Comparison of ENCODE assay signal across 8 cellular contexts in the genomic region with DNA sequence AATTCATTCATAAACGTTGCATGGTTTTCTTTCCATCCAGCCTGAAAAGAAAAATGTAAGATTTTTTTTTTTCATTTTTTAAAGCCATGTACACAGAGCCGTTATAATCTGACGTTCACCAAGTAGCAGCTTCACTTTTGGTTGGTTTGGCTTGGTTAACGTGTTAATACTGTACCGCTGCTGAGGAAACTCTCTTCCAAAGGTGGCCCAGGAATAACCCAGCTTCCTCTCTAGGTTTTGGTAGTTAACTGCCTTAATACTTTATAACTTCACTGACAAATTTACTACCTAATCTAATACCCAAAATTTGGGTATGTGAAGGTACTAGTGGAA. TPM values are rescaled to one million over a fixed set of nuclear protein-coding genes. Genes with fewer than 3 reads are reported as not detected.
DNase-seq lines count a peak whose midpoint lies in the region; ATAC-seq, FAIRE-seq and TF ChIP-seq lines count a peak whose summit lies in the region.

No MANE protein-coding gene starts in this region.

- peak overlapping the region; percentile 81 for H3K9ac ChIP-seq in endothelial cell of umbilical vein (replicated peaks; ENCODE audit: extremely low read depth, insufficient read depth, low read length)
- H3K9ac ChIP-seq in neuronal stem cell (ENCODE audit: low read depth, low read length, poor library complexity), result no peak overlapping the region

- no peak overlapping the region for H2BK120ac ChIP-seq in neuronal stem cell (ENCODE audit: low read depth, low read length)

- H3K4me1 Mint-ChIP-seq in CD4-positive, alpha-beta memory T cell, result peaks cover 34 to 70% (median 41%) of the 10 kb centered on the region in 4 donors

- peak overlapping the region; percentile 96 to 98 (median 97) for H3K27ac Mint-ChIP-seq in CD4-positive, alpha-beta memory T cell

- H2AFZ ChIP-seq in PC-9 (peak overlapping the region; percentile 77), endothelial cell of umbilical vein (ENCODE audit: low read depth, low read length) (peak overlapping the region; percentile 79), neuronal stem cell (ENCODE audit: low read length) (peak overlapping the region; percentile 94)

- no peak for ATAC-seq in HG03521 (IDR thresholded peaks at IDR 0.05; ENCODE audit: unreplicated experiment)

- no peaks in the 10 kb centered on the region for H3K79me1 ChIP-seq in neuronal stem cell (ENCODE audit: low read depth, low read length)

- peaks cover 42% of the 10 kb centered on the region for H3K4me1 ChIP-seq in CD4-positive, alpha-beta memory T cell (ENCODE audit: insufficient read depth, low read length)
- peaks cover 18% of the 10 kb centered on the region; the same call in 1 of the 2 replicates for H3K4me1 ChIP-seq in PC-9 (replicated peaks; ENCODE audit: insufficient read depth)
- peaks cover 20% of the 10 kb centered on the region for H3K4me1 ChIP-seq in endothelial cell of umbilical vein (ENCODE audit: control insufficient read depth, extremely low read depth, insufficient read depth, low read length)
- H3K4me1 ChIP-seq in neuronal stem cell (ENCODE audit: control insufficient read depth in 2 of 2, insufficient read depth in 1 of 2, low read depth in 1 of 2, low read length in 2 of 2), result peaks cover 1 to 8% of the 10 kb centered on the region in 2 donors

- dilution Hi-C loops in endothelial cell of umbilical vein (cut with MboI; ENCODE audit: extremely low pct_ligation_motif_present, low sequenced_read_pairs), result no loop called here

- H3K27ac ChIP-seq in CD4-positive, alpha-beta memory T cell (ENCODE audit: low read depth, low read length), result peak overlapping the region; percentile 97
- H3K27ac ChIP-seq in PC-9, result peak overlapping the region; percentile 47
- peak overlapping the region; percentile 85 for H3K27ac ChIP-seq in endothelial cell of umbilical vein (ENCODE audit: insufficient read depth, low read depth, low read length)
- H3K27ac ChIP-seq in neuronal stem cell (replicated peaks; ENCODE audit: low read length), result peak overlapping the region; percentile 95

- H3K79me2 ChIP-seq in PC-9 (ENCODE audit: low read depth) (peaks cover 15% of the 10 kb centered on the region), endothelial cell of umbilical vein (ENCODE audit: control insufficient read depth, insufficient read depth, low read length) (peaks cover 23% of the 10 kb centered on the region)

- POLR2A ChIA-PET in CD4-positive, alpha-beta memory T cell (lab: Charles Lee; ENCODE audit: partially characterized antibody), result interaction anchor here (1.0 to 7.1 kb wide), 11 partner anchors 9 to 372 kb away, joined by 3 to 220 read pairs (median 64); a partner anchor contains a TSS
- POLR2A ChIA-PET in PC-9 (lab: Charles Lee; ENCODE audit: unreplicated experiment) (no interaction called here), endothelial cell of umbilical vein (lab: Charles Lee) (interaction anchor here (0.7 kb wide), 1 partner anchor 610 kb away, joined by 3 read pairs; no protein-coding TSS in a partner anchor)

- H3K4me3 Mint-ChIP-seq in CD4-positive, alpha-beta memory T cell, result peak overlapping the region; percentile 92 to 99 (median 94)

- H3K36me3 Mint-ChIP-seq in CD4-positive, alpha-beta memory T cell, result peaks cover 23 to 54% of the 10 kb centered on the region in 2 donors

- no peak overlapping the region for H3K4ac ChIP-seq in neuronal stem cell (ENCODE audit: low read length)

- no CpG with 5 or more reads among the region's 5 CpGs for WGBS in neuronal stem cell (ENCODE audit: extremely low coverage in 2 of 2, insufficient read length in 2 of 2, insufficient replicate concordance in 1 of 2), 2 donors

- peak overlapping the region; percentile 99 for H3K4me2 ChIP-seq in PC-9
- peak overlapping the region; percentile 90 for H3K4me2 ChIP-seq in endothelial cell of umbilical vein (ENCODE audit: insufficient read depth, low read length)
- H3K4me2 ChIP-seq in neuronal stem cell (ENCODE audit: insufficient read depth, low read length, poor library complexity, severe bottlenecking), result peak overlapping the region; percentile 62

- no peak overlapping the region for H2BK12ac ChIP-seq in neuronal stem cell (ENCODE audit: low read length)

- H2BK15ac ChIP-seq in neuronal stem cell (ENCODE audit: low read length), result no peak overlapping the region

- H4K20me1 ChIP-seq in PC-9 (ENCODE audit: insufficient read depth), result no peaks in the 10 kb centered on the region
- no peaks in the 10 kb centered on the region for H4K20me1 ChIP-seq in endothelial cell of umbilical vein (replicated peaks; ENCODE audit: control insufficient read depth, extremely low read depth, insufficient read depth, low read length)

- no peak overlapping the region for H4K91ac ChIP-seq in neuronal stem cell (ENCODE audit: low read depth, low read length, poor library complexity)

- H3K27me3 ChIP-seq in CD4-positive, alpha-beta memory T cell (ENCODE audit: insufficient read depth, low read length), result no peaks in the 10 kb centered on the region
- H3K27me3 ChIP-seq in PC-9 (ENCODE audit: insufficient read depth, low read depth), result no peaks in the 10 kb centered on the region
- no peaks in the 10 kb centered on the region for H3K27me3 ChIP-seq in endothelial cell of umbilical vein (ENCODE audit: control insufficient read depth in 2 of 2, insufficient read depth in 2 of 2, low read length in 2 of 2)
- H3K27me3 ChIP-seq in neuronal stem cell (ENCODE audit: control insufficient read depth in 3 of 3, insufficient read depth in 3 of 3, low read depth in 1 of 3, low read length in 3 of 3), result no peaks in the 10 kb centered on the region

- intact Hi-C loops in CD4-positive, alpha-beta memory T cell (cut with micrococcal nuclease), result loop anchor here (5.0 to 10.0 kb wide), 5 partner anchors 81 to 1954 kb away; a partner anchor contains a TSS
- intact Hi-C loops in PC-9 (cut with micrococcal nuclease; ENCODE audit: unreplicated experiment), result loop anchor here (1.0 to 5.0 kb wide), 4 partner anchors 71 to 346 kb away; no protein-coding TSS in a partner anchor
- intact Hi-C loops in endothelial cell of umbilical vein (cut with micrococcal nuclease), result loop anchor here (5.0 to 10.0 kb wide), 3 partner anchors 306 to 754 kb away; a partner anchor contains a TSS

- peak overlapping the region; percentile 90 for H3K18ac ChIP-seq in neuronal stem cell (ENCODE audit: low read length)

- H3K9me2 ChIP-seq in PC-9 (ENCODE audit: insufficient read depth), result no peaks in the 10 kb centered on the region; the same call in 1 of the 2 replicates

- FAIRE-seq in endothelial cell of umbilical vein (lab: Jason Lieb, UNC), result no peak
- FAIRE-seq in urothelium cell line (lab: Jason Lieb, UNC), result no peak

- H3F3A ChIP-seq in PC-9 (ENCODE audit: insufficient read depth, low read depth), result peaks cover 33% of the 10 kb centered on the region; the same call in 1 of the 2 replicates

- H3K36me3 ChIP-seq in CD4-positive, alpha-beta memory T cell (ENCODE audit: insufficient read depth, low read length), result no peaks in the 10 kb centered on the region
- H3K36me3 ChIP-seq in PC-9 (ENCODE audit: low read depth), result peaks cover 27% of the 10 kb centered on the region
- peaks cover 3 to 17% of the 10 kb centered on the region in 2 experiments for H3K36me3 ChIP-seq in endothelial cell of umbilical vein (ENCODE audit: control insufficient read depth in 2 of 2, extremely low read depth in 1 of 2, insufficient read depth in 2 of 2, low read length in 2 of 2)
- H3K36me3 ChIP-seq in neuronal stem cell (replicated peaks in 1 of 2; ENCODE audit: control insufficient read depth in 2 of 2, insufficient read depth in 2 of 2, low read length in 2 of 2), result peaks cover 7 to 66% of the 10 kb centered on the region in 2 donors

- H3K9me3 ChIP-seq in CD4-positive, alpha-beta memory T cell (ENCODE audit: control insufficient read depth in 1 of 2, low read length in 2 of 2), result no peaks in the 10 kb centered on the region
- H3K9me3 ChIP-seq in PC-9 (ENCODE audit: insufficient read depth, low read depth) (no peaks in the 10 kb centered on the region), endothelial cell of umbilical vein (replicated peaks; ENCODE audit: control insufficient read depth, insufficient read depth, low read length) (no peaks in the 10 kb centered on the region), neuronal stem cell (replicated peaks in 1 of 2; ENCODE audit: control insufficient read depth in 2 of 2, insufficient read depth in 1 of 2, low read depth in 1 of 2, low read length in 2 of 2) (peaks cover 3 to 11% of the 10 kb centered on the region in 2 donors)

- no peak overlapping the region for H2AK5ac ChIP-seq in neuronal stem cell (ENCODE audit: low read depth, low read length)

- BruUV-seq in PC-9 (replicated peaks; lab: Mats Ljungman, UMichigan) (TSS peak; percentile 72), endothelial cell of umbilical vein (replicated peaks; lab: Mats Ljungman, UMichigan) (TSS peak; percentile 39)

- H3K23ac ChIP-seq in neuronal stem cell (ENCODE audit: low read depth, low read length, poor library complexity), result no peak overlapping the region

- no peak overlapping the region for H2BK5ac ChIP-seq in neuronal stem cell (ENCODE audit: low read length)

- in situ Hi-C loops in ACHN (cut with HindIII; ENCODE audit: low pct_ligation_motif_present, low pct_unique_long_range_greater_than_20kb, low sequenced_read_pairs), result no loop called here

- H3K9me3 Mint-ChIP-seq in CD4-positive, alpha-beta memory T cell, result peaks cover 0 to 4% (median 0%) of the 10 kb centered on the region in 8 donors

- no peaks in the 10 kb centered on the region for H3K9me1 ChIP-seq in endothelial cell of umbilical vein (replicated peaks; ENCODE audit: control insufficient read depth, extremely low read depth, insufficient read depth, low read length)

- no peak overlapping the region for H3K14ac ChIP-seq in neuronal stem cell (ENCODE audit: low read length)

- peaks cover 0 to 1% of the 10 kb centered on the region in 2 donors for H3K27me3 Mint-ChIP-seq in CD4-positive, alpha-beta memory T cell

- no peak overlapping the region for H4K8ac ChIP-seq in neuronal stem cell (ENCODE audit: low read depth, low read length)

- no peak for TF ChIP-seq CTCF in PC-9 (conservative IDR thresholded peaks at IDR 0.05)
- TF ChIP-seq CTCF in endothelial cell of umbilical vein (IDR thresholded peaks at IDR 0.05; ENCODE audit: extremely low read depth in 1 of 2, insufficient read depth in 1 of 2, low read depth in 1 of 2, low read length in 2 of 2), result no peak

- H3K4me3 ChIP-seq in CD4-positive, alpha-beta memory T cell (ENCODE audit: low read length in 2 of 2), result peak overlapping the region; percentile 71 to 82
- H3K4me3 ChIP-seq in PC-9, result peak overlapping the region; percentile 97
- peak overlapping the region; percentile 77 to 99 (median 94) for H3K4me3 ChIP-seq in endothelial cell of umbilical vein (replicated peaks in 1 of 3; ENCODE audit: insufficient read depth in 1 of 3, low read depth in 1 of 3, low read length in 3 of 3)
- H3K4me3 ChIP-seq in neuronal stem cell (ENCODE audit: low read length in 2 of 2), result peak overlapping the region; percentile 93 to 98

- DNase-seq in CD4-positive, alpha-beta memory T cell, result no peak
- DNase-seq in PC-9 (no peak), endothelial cell of umbilical vein (ENCODE audit: low read depth, low spot score) (no peak), neuronal stem cell (ENCODE audit: low spot score) (no peak), urothelium cell line (ENCODE audit: low spot score) (no peak), UCSD-AML1 (lab: John Stamatoyannopoulos, UW; ENCODE audit: unreplicated experiment) (no peak), ACHN (no peak)

- CTCF ChIA-PET in CD4-positive, alpha-beta memory T cell (lab: Charles Lee; ENCODE audit: partially characterized antibody), result interaction anchor here (0.6 to 4.3 kb wide), 4 partner anchors 175 to 468 kb away, joined by 3 to 22 read pairs (median 4); no protein-coding TSS in a partner anchor
- CTCF ChIA-PET in PC-9 (lab: Charles Lee) (no interaction called here), endothelial cell of umbilical vein (lab: Charles Lee) (interaction anchor here (1.3 kb wide), 1 partner anchor 330 kb away, joined by 4 read pairs; no protein-coding TSS in a partner anchor)

- no peak for TF ChIP-seq POLR2A in endothelial cell of umbilical vein (IDR thresholded peaks at IDR 0.05; ENCODE audit: low read depth, low read length)

RNA-seq across cellular contexts. Expression of a gene that starts 1.7 kb away (rescaled TPM):
- total RNA-seq in CD4-positive, alpha-beta memory T cell, result 10 to 100 TPM; 55.7 to 65.6 TPM
- polyA plus RNA-seq in CD4-positive, alpha-beta memory T cell, result 10 to 100 TPM; 15.4 to 28.0 TPM
- 43.5 and 45.5 TPM in 2 replicates for total RNA-seq in PC-9 (2021)
- total RNA-seq in endothelial cell of umbilical vein, result 38.2 and 45.4 TPM in 2 replicates
- 7.9 and 9.5 TPM in 2 replicates for polyA plus RNA-seq in endothelial cell of umbilical vein
- 14.4 and 14.7 TPM in 2 replicates for polyA plus RNA-seq in endothelial cell of umbilical vein (2011; cell fraction: cytosol; rRNA removed)
- polyA plus RNA-seq in endothelial cell of umbilical vein (2011; cell fraction: nucleus; rRNA removed), result 35.7 and 56.8 TPM in 2 replicates
- polyA plus RNA-seq in endothelial cell of umbilical vein (2012), result 20.9 and 22.3 TPM in 2 replicates
- polyA minus RNA-seq in endothelial cell of umbilical vein, result 41.4 and 69.8 TPM in 2 replicates
- polyA minus RNA-seq in endothelial cell of umbilical vein (2011; cell fraction: cytosol; rRNA and poly(A)+ RNA removed), result 41.7 TPM
- polyA minus RNA-seq in endothelial cell of umbilical vein (2011; cell fraction: nucleus; rRNA and poly(A)+ RNA removed), result 82.1 and 130 TPM in 2 replicates
- 14.2 TPM for polyA plus RNA-seq in neuronal stem cell (2013, experiment 1 of 2)
- 13.5 TPM for polyA plus RNA-seq in neuronal stem cell (2013, experiment 2 of 2)

Comparison
In these comparisons a context has a peak if more than half of its experiments do, and no peak if none do; other contexts are left out.
1. H3K27ac ChIP-seq: peak in every context shown above with its lines; median percentile 97 in CD4-positive, alpha-beta memory T cell; 95 in neuronal stem cell; 85 in endothelial cell of umbilical vein; 47 in PC-9.